In genomic region chr1:108590436-108590835, GRCh38 we compare ENCODE assay signal across 9 cellular contexts. TPM values are rescaled to one million over a fixed set of nuclear protein-coding genes. Genes with fewer than 3 reads are reported as not detected.
DNase-seq lines count a peak whose midpoint lies in the region; ATAC-seq and TF ChIP-seq lines count a peak whose summit lies in the region.
"Had no signal": no experiment of that assay in that cellular context is flagged by ENCODE, and none has a peak within 500 bp of the region (broad histone marks: within the 10 kb centered on the region; RNA-seq: fewer than 3 reads in every experiment).

No MANE protein-coding gene starts in this region.

- H3K4me1 ChIP-seq in CD4-positive, CD25-positive, alpha-beta regulatory T cell (ENCODE audit: control insufficient read depth, insufficient read depth, low read length, poor library complexity, severe bottlenecking) = peaks cover 33% of the 10 kb centered on the region
- H3K4me1 ChIP-seq in neutrophil (ENCODE audit: control insufficient read depth in 1 of 2, insufficient read depth in 1 of 2, low read depth in 1 of 2, low read length in 1 of 2) = peaks cover 51 to 64% of the 10 kb centered on the region in 2 experiments

- no peaks in the 10 kb centered on the region for H3K27me3 Mint-ChIP-seq in CD4-positive, CD25-positive, alpha-beta regulatory T cell
- no peaks in the 10 kb centered on the region for H3K27me3 Mint-ChIP-seq in T-cell

- no peaks in the 10 kb centered on the region for H3K9me3 Mint-ChIP-seq in CD4-positive, CD25-positive, alpha-beta regulatory T cell
- peaks cover 0 to 4% (median 3%) of the 10 kb centered on the region in 3 donors for H3K9me3 Mint-ChIP-seq in T-cell

- peak overlapping the region in 3 of 4 donors; percentile 33 to 40 (median 39) for H3K4me3 Mint-ChIP-seq in CD4-positive, CD25-positive, alpha-beta regulatory T cell
- H3K4me3 Mint-ChIP-seq in T-cell = peak overlapping the region in 1 of 3 donors; percentile 49

- CTCF ChIA-PET in T-cell (lab: Charles Lee) = interaction anchor here in 1 of 2 donors (0.8 kb wide), 2 partner anchors 102 to 421 kb away, joined by 4 to 6 read pairs; partner anchors contain the start of gene PRPF38B

- H3K27ac Mint-ChIP-seq in CD4-positive, CD25-positive, alpha-beta regulatory T cell = no peak overlapping the region
- peak overlapping the region; percentile 67 to 78 for H3K27ac Mint-ChIP-seq in T-cell

- peak overlapping the region; percentile 90 for H3K27ac ChIP-seq in CD4-positive, CD25-positive, alpha-beta regulatory T cell (ENCODE audit: insufficient read depth, low read length, poor library complexity, severe bottlenecking)
- peak overlapping the region; percentile 60 for H3K27ac ChIP-seq in neutrophil

- DNase-seq in CD4-positive, CD25-positive, alpha-beta regulatory T cell = no peak
- DNase-seq in T-cell (no peak), fibroblast of gingiva (ENCODE audit: low read depth) (peak; percentile 33), ecto neural progenitor cell (ENCODE audit: low spot score) (no peak), NCI-H1694 (lab: John Stamatoyannopoulos, UW) (no peak), H7 (no peak)

- POLR2A ChIA-PET in T-cell (lab: Charles Lee) = no interaction called here

- peak overlapping the region; percentile 56 for H3K4me3 ChIP-seq in CD4-positive, CD25-positive, alpha-beta regulatory T cell (ENCODE audit: low read depth, low read length)
- H3K4me3 ChIP-seq in neutrophil (ENCODE audit: low read depth in 1 of 2, low read length in 1 of 2) (no peak overlapping the region), H7 (ENCODE audit: insufficient read depth, low read depth, low read length) (no peak overlapping the region)

- H3K36me3 Mint-ChIP-seq in CD4-positive, CD25-positive, alpha-beta regulatory T cell = peaks cover 5% of the 10 kb centered on the region
- peaks cover 28% of the 10 kb centered on the region for H3K36me3 Mint-ChIP-seq in T-cell

- no peak for TF ChIP-seq CTCF in neutrophil (IDR thresholded peaks at IDR 0.05)

- H3K9me3 ChIP-seq in CD4-positive, CD25-positive, alpha-beta regulatory T cell (ENCODE audit: control insufficient read depth in 2 of 2, low read length in 2 of 2) = no peaks in the 10 kb centered on the region
- no peaks in the 10 kb centered on the region for H3K9me3 ChIP-seq in neutrophil

- no peaks in the 10 kb centered on the region for H3K36me3 ChIP-seq in CD4-positive, CD25-positive, alpha-beta regulatory T cell (ENCODE audit: control insufficient read depth, insufficient read depth, low read length)
- H3K36me3 ChIP-seq in neutrophil (no peaks in the 10 kb centered on the region), H7 (replicated peaks; ENCODE audit: control insufficient read depth, insufficient read depth, low read length) (no peaks in the 10 kb centered on the region)

- peaks cover 41 to 59% (median 49%) of the 10 kb centered on the region in 4 donors for H3K4me1 Mint-ChIP-seq in CD4-positive, CD25-positive, alpha-beta regulatory T cell
- peaks cover 36 to 70% (median 64%) of the 10 kb centered on the region in 3 donors for H3K4me1 Mint-ChIP-seq in T-cell

- peak in 1 of 2 donors; percentile 3 for ATAC-seq in CD4-positive, CD25-positive, alpha-beta regulatory T cell (ENCODE audit: low read depth in 2 of 2)
- ATAC-seq in T-cell (replicated peaks in 1 of 4) (peak in 2 of 4 experiments; percentile 5 to 31), HG02678 (IDR thresholded peaks at IDR 0.05; ENCODE audit: unreplicated experiment) (no peak)
- ATAC-seq: Panc1 had no signal

- H3K27me3 ChIP-seq in CD4-positive, CD25-positive, alpha-beta regulatory T cell (ENCODE audit: control insufficient read depth, insufficient read depth, low read length) = no peaks in the 10 kb centered on the region
- H3K27me3 ChIP-seq in neutrophil (no peaks in the 10 kb centered on the region), H7 (ENCODE audit: control insufficient read depth, insufficient read depth, low read length) (no peaks in the 10 kb centered on the region)

RNA-seq across cellular contexts. Expression of gene EEIG2, which starts 30.5 kb away (rescaled TPM):
- 14.3 TPM for total RNA-seq in CD4-positive, CD25-positive, alpha-beta regulatory T cell
- polyA plus RNA-seq in CD4-positive, CD25-positive, alpha-beta regulatory T cell = 1 to 10 TPM in 2 of 4 donors, under 1 TPM in 2; 0.43 to 2.0 (median 1.3) TPM
- 10 to 100 TPM in 4 of 5 donors, 1 to 10 TPM in 1; 6.7 to 16.2 (median 14.4) TPM for total RNA-seq in T-cell
- 25.1 and 39.6 TPM in 2 replicates for total RNA-seq in H7 (2014; rRNA removed; shearing (Covaris generic))

Comparison
In these comparisons a context has a peak if more than half of its experiments do, and no peak if none do; other contexts are left out.
1. H3K27ac Mint-ChIP-seq: peak in T-cell (2 of 2); none in CD4-positive, CD25-positive, alpha-beta regulatory T cell (0 of 3).